ENCODE assay signal across 10 cellular contexts in genomic region chr17:1180434-1180742, GRCh38. TPM values are rescaled to one million over a fixed set of nuclear protein-coding genes. Genes with fewer than 3 reads are reported as not detected.
DNase-seq lines count a peak whose midpoint lies in the region; ATAC-seq lines count a peak whose summit lies in the region.
"Had no signal": no experiment of that assay in that cellular context is flagged by ENCODE, and none has a peak within 500 bp of the region (broad histone marks: within the 10 kb centered on the region; RNA-seq: fewer than 3 reads in every experiment).

No MANE protein-coding gene starts in this region.

- H3K9me3 Mint-ChIP-seq in activated CD4-positive, alpha-beta T cell treated with anti-CD3 and anti-CD28 coated beads for 36 hours (ENCODE audit: low read depth), result no peaks in the 10 kb centered on the region
- no peaks in the 10 kb centered on the region for H3K9me3 Mint-ChIP-seq in activated T-helper 2 cell treated with anti-CD3 and anti-CD28 coated beads, Interferon-gamma antibody, Interleukin-2, Interleukin-4, amounts not matched to agents 10 μg/mL and 5 μg/mL and 100 μg/mL, durations not matched to agents 14 hours and 24 hours and 36 hours

- H3K36me3 ChIP-seq in stomach smooth muscle (ENCODE audit: control insufficient read depth in 2 of 2, insufficient read depth in 2 of 2, low read length in 2 of 2), result no peaks in the 10 kb centered on the region

- no peaks in the 10 kb centered on the region for H3K36me3 Mint-ChIP-seq in activated CD4-positive, alpha-beta T cell treated with anti-CD3 and anti-CD28 coated beads for 36 hours (ENCODE audit: low read depth)
- no peaks in the 10 kb centered on the region for H3K36me3 Mint-ChIP-seq in activated T-helper 2 cell treated with anti-CD3 and anti-CD28 coated beads, Interferon-gamma antibody, Interleukin-2, Interleukin-4, amounts not matched to agents 10 μg/mL and 5 μg/mL and 100 μg/mL, durations not matched to agents 14 hours and 24 hours and 36 hours (ENCODE audit: low read depth)

- H3K4me3 Mint-ChIP-seq in activated CD4-positive, alpha-beta T cell treated with anti-CD3 and anti-CD28 coated beads for 36 hours, result peak overlapping the region; percentile 54
- peak overlapping the region; percentile 57 for H3K4me3 Mint-ChIP-seq in activated T-helper 2 cell treated with anti-CD3 and anti-CD28 coated beads, Interferon-gamma antibody, Interleukin-2, Interleukin-4, amounts not matched to agents 10 μg/mL and 5 μg/mL and 100 μg/mL, durations not matched to agents 14 hours and 24 hours and 36 hours (ENCODE audit: low read depth)

- H3K27me3 Mint-ChIP-seq in activated CD4-positive, alpha-beta T cell treated with anti-CD3 and anti-CD28 coated beads for 36 hours, result peaks cover 4% of the 10 kb centered on the region
- H3K27me3 Mint-ChIP-seq in activated T-helper 2 cell treated with anti-CD3 and anti-CD28 coated beads, Interferon-gamma antibody, Interleukin-2, Interleukin-4, amounts not matched to agents 10 μg/mL and 5 μg/mL and 100 μg/mL, durations not matched to agents 14 hours and 24 hours and 36 hours (ENCODE audit: low read depth), result peaks cover 19% of the 10 kb centered on the region

- ATAC-seq in activated CD4-positive, alpha-beta T cell treated with anti-CD3 and anti-CD28 coated beads for 36 hours, result no peak
- no peak for ATAC-seq in HG02870 (IDR thresholded peaks at IDR 0.05; ENCODE audit: unreplicated experiment)
- ATAC-seq in HG03432 (IDR thresholded peaks at IDR 0.05; ENCODE audit: unreplicated experiment), result no peak

- H3K27ac Mint-ChIP-seq in activated CD4-positive, alpha-beta T cell treated with anti-CD3 and anti-CD28 coated beads for 36 hours, result no peak overlapping the region
- no peak overlapping the region for H3K27ac Mint-ChIP-seq in activated T-helper 2 cell treated with anti-CD3 and anti-CD28 coated beads, Interferon-gamma antibody, Interleukin-2, Interleukin-4, amounts not matched to agents 10 μg/mL and 5 μg/mL and 100 μg/mL, durations not matched to agents 14 hours and 24 hours and 36 hours

- POLR2A ChIA-PET in activated CD4-positive, alpha-beta T cell treated with anti-CD3 and anti-CD28 coated beads for 36 hours (lab: Charles Lee), result no interaction called here

- H3K27me3 ChIP-seq in stomach smooth muscle (ENCODE audit: control insufficient read depth in 1 of 2, insufficient read depth in 2 of 2, low read length in 2 of 2), result no peaks in the 10 kb centered on the region

- H3K4me3 ChIP-seq in iPS-18c (ENCODE audit: insufficient read depth, low read depth, low read length) (peak overlapping the region; percentile 59), stomach smooth muscle (ENCODE audit: low read length in 2 of 2) (peak overlapping the region; percentile 43 to 73)

- H3K4me1 ChIP-seq in stomach smooth muscle (ENCODE audit: control insufficient read depth, insufficient read depth, low read length), result peaks cover 28% of the 10 kb centered on the region

- CTCF ChIA-PET in activated CD4-positive, alpha-beta T cell treated with anti-CD3 and anti-CD28 coated beads for 36 hours (lab: Charles Lee), result no interaction called here

- no peak for DNase-seq in activated CD4-positive, alpha-beta T cell treated with anti-CD3 and anti-CD28 coated beads for 36 hours
- no peak for DNase-seq in activated CD4-positive, alpha-beta T cell treated with anti-CD3 and anti-CD28 coated beads for 4 hours
- no peak for DNase-seq in activated T-helper 2 cell treated with anti-CD3 and anti-CD28 coated beads, Interferon-gamma antibody, Interleukin-2, Interleukin-4, amounts not matched to agents 10 μg/mL and 5 μg/mL and 100 μg/mL, durations not matched to agents 14 hours and 24 hours and 36 hours (ENCODE audit: low spot score)
- DNase-seq in pons (ENCODE audit: low spot score), result no peak
- DNase-seq: cortex of kidney, SHP77 had no signal

- peaks cover 10% of the 10 kb centered on the region for H3K4me1 Mint-ChIP-seq in activated CD4-positive, alpha-beta T cell treated with anti-CD3 and anti-CD28 coated beads for 36 hours
- peaks cover 4% of the 10 kb centered on the region for H3K4me1 Mint-ChIP-seq in activated T-helper 2 cell treated with anti-CD3 and anti-CD28 coated beads, Interferon-gamma antibody, Interleukin-2, Interleukin-4, amounts not matched to agents 10 μg/mL and 5 μg/mL and 100 μg/mL, durations not matched to agents 14 hours and 24 hours and 36 hours (ENCODE audit: low read depth)

- H3K9me3 ChIP-seq in iPS-18c (ENCODE audit: control insufficient read depth, insufficient read depth, low read length) (peaks cover 6% of the 10 kb centered on the region), stomach smooth muscle (ENCODE audit: control insufficient read depth in 2 of 2, low read length in 2 of 2) (no peaks in the 10 kb centered on the region)

- peak overlapping the region; percentile 9 to 29 for H3K9ac ChIP-seq in stomach smooth muscle (ENCODE audit: low read length in 2 of 2)

- peak overlapping the region; percentile 64 for H3K27ac ChIP-seq in stomach smooth muscle (ENCODE audit: low read length)

- intact Hi-C loops in activated CD4-positive, alpha-beta T cell treated with anti-CD3 and anti-CD28 coated beads for 36 hours (cut with DNase I, micrococcal nuclease), result loop anchor here in 1 of 2 experiments (1.0 to 2.0 kb wide), 2 partner anchors 23 to 72 kb away; no protein-coding TSS in a partner anchor
- intact Hi-C loops in activated T-helper 2 cell treated with anti-CD3 and anti-CD28 coated beads, Interferon-gamma antibody, Interleukin-2, Interleukin-4, amounts not matched to agents 10 μg/mL and 5 μg/mL and 100 μg/mL, durations not matched to agents 14 hours and 24 hours and 36 hours (cut with micrococcal nuclease), result no loop called here

RNA-seq across cellular contexts. Expression of gene ABR, which starts 0.6 kb away (rescaled TPM):
- total RNA-seq in activated CD4-positive, alpha-beta T cell treated with anti-CD3 and anti-CD28 coated beads for 36 hours, result 10 to 100 TPM; 45.2 to 50.5 TPM
- 69.3 and 75.3 TPM in 2 replicates for total RNA-seq in activated T-helper 2 cell treated with anti-CD3 and anti-CD28 coated beads, Interferon-gamma antibody, Interleukin-2, Interleukin-4, amounts not matched to agents 10 μg/mL and 5 μg/mL and 100 μg/mL, durations not matched to agents 14 hours and 24 hours and 36 hours
